Comparison of ENCODE assay signal across 10 cellular contexts in the genomic region with DNA sequence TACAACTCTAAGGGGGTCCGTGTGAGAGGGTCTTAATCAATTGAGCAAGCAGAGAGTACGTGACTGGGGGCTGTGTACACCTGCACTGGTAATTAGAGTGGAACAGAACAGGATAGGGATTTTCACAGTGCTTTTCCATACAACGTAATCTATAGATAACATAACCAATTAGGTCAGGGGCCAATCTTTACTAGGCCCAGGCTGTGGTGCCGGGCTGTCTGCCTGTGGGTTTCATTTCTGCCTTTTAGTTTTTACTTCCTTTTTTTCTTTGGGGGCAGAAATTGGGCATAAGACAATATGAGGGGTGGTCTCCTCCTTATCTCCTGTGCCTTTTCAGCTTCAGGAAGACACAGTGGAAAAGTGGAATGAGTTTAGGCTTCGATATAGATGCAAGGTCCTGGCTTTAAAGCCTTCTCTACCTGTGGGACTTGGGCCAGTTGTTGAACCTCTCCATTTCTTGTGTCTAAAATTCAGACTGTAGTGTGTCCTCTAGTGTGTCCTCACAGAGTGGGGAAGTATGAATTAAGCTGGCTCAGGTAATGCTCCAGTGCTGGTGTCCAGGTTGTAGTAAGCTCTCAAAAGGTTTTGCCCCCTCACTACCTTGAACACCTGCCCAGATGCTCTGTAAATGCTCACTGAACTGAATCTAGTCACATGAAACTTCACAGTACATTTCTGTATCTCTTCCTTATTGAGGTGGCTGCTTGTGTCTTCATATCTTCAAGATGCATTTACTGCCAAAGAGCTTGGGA.
DNase-seq lines count a peak whose midpoint lies in the region; ATAC-seq and TF ChIP-seq lines count a peak whose summit lies in the region.
"Had no signal": no experiment of that assay in that cellular context is flagged by ENCODE, and none has a peak within 500 bp of the region (broad histone marks: within the 10 kb centered on the region; RNA-seq: fewer than 3 reads in every experiment).

No MANE protein-coding gene starts in this region.

- H3K4me1 ChIP-seq in testis = no peaks in the 10 kb centered on the region

- no peaks in the 10 kb centered on the region for H3K36me3 ChIP-seq in testis (ENCODE audit: low read depth, missing control alignments)

- intact Hi-C loops in testis (cut with DNase I; ENCODE audit: low total_unique reads) = no loop called here

- H3K9me3 ChIP-seq in testis = no peaks in the 10 kb centered on the region

- no peaks in the 10 kb centered on the region for H3K27me3 ChIP-seq in testis

- no peak overlapping the region for H3K4me3 ChIP-seq in testis

- no peak for TF ChIP-seq POLR2A in testis (IDR thresholded peaks at IDR 0.05)

- DNase-seq in UCSD-AML1 (lab: John Stamatoyannopoulos, UW; ENCODE audit: unreplicated experiment) (peak; percentile 20), HPDE6-E6E7 (ENCODE audit: extremely low spot score) (no peak), testis (no peak), NCI-H1092 (lab: John Stamatoyannopoulos, UW) (no peak)
- no peak for DNase-seq in activated CD8-positive, alpha-beta memory T cell treated with anti-CD3 and anti-CD28 coated beads, Interleukin-2, amount 50 U/mL, for 4 hours
- DNase-seq: activated T-cell treated with anti-CD3 and anti-CD28 coated beads, Interleukin-2, amount 50 U/mL, for 72 hours; dermis blood vessel endothelial cell had no signal

- no peak for TF ChIP-seq CTCF in testis (IDR thresholded peaks at IDR 0.05)

- 81 to 85% methylated on average over 5 of the region's 5 CpGs for WGBS in testis, 2 donors

- ATAC-seq in GM18502 (IDR thresholded peaks at IDR 0.05; ENCODE audit: poor library complexity, unreplicated experiment) (peak; percentile 46), GM21447 (IDR thresholded peaks at IDR 0.05; ENCODE audit: unreplicated experiment) (peak; percentile 53), HG03196 (IDR thresholded peaks at IDR 0.05; ENCODE audit: unreplicated experiment) (peak; percentile 35)
- ATAC-seq: activated T-cell treated with anti-CD3 and anti-CD28 coated beads, Interleukin-2, amount 50 U/mL, for 72 hours had no signal

- H3K27ac ChIP-seq in testis = no peak overlapping the region
